In the genomic region with DNA sequence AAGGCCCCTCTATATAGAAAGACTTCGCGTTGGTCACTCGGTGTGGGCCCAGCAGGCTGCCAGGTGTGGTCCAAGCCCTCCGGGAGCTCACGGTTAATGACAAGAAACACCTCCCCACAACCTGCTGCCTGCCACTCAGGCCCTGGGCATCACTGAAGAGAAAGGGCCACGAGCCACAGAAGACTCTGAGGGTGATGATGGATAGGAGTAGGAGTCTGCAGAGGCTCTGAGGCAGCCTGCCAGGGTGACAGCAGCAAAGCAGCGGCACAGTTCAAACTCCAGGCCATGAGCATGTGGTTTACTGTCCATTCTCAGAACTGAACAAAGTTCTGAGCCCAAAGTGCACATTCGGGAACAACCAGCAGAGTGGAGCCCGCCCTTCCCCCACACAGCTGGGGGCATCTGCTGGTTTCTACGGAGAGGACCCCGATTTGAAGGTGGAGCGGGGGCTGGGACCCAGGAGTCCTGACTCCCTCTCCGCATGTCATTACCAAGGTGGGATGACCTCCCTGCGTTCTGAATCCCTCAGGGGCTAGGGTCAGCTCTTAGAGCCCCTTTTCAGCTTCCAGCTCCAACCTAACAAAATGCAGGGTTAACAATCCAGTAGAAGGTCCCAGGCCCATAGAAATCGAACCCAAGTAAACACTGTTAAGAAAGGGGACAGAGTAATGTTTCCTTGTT, we compare ENCODE assay signal across 24 cellular contexts.
A peak's percentile ranks its signal among the peaks of the same experiment; 100 is the strongest.
DNase-seq lines count a peak whose midpoint lies in the region; ATAC-seq, FAIRE-seq and TF ChIP-seq lines count a peak whose summit lies in the region.
"Had no signal": no experiment of that assay in that cellular context is flagged by ENCODE, and none has a peak within 500 bp of the region (broad histone marks: within the 10 kb centered on the region; RNA-seq: fewer than 3 reads in every experiment).

No MANE protein-coding gene starts in this region.

- H3K36me3 ChIP-seq in IMR-90 (ENCODE audit: control insufficient read depth, insufficient read depth, low read length) (no peaks in the 10 kb centered on the region), liver (ENCODE audit: control insufficient read depth in 4 of 4, insufficient read depth in 3 of 4, low read depth in 1 of 4, low read length in 3 of 4) (no peaks in the 10 kb centered on the region)
- H3K36me3 ChIP-seq: BE2C, MG63, SJCRH30 had no signal

- no peak overlapping the region for H2BK5ac ChIP-seq in IMR-90 (ENCODE audit: low read depth, low read length, poor library complexity, severe bottlenecking)

- no peaks in the 10 kb centered on the region for H3K4me1 Mint-ChIP-seq in central memory CD8-positive, alpha-beta T cell

- H3K36me3 Mint-ChIP-seq in central memory CD8-positive, alpha-beta T cell (ENCODE audit: insufficient read depth), result no peaks in the 10 kb centered on the region
- H3K36me3 Mint-ChIP-seq: CD4-positive, CD25-positive, alpha-beta regulatory T cell had no signal

- no peak overlapping the region for H3K27ac ChIP-seq in IMR-90 (ENCODE audit: insufficient read depth, low read length)
- H3K27ac ChIP-seq in liver (ENCODE audit: low read depth in 1 of 2, low read length in 2 of 2), result peak overlapping the region; percentile 81 to 85
- H3K27ac ChIP-seq: GM23248, SJCRH30 had no signal

- H2AK9ac ChIP-seq in IMR-90 (replicated peaks; ENCODE audit: low read depth, low read length, poor library complexity), result no peak overlapping the region

- H3K27me3 Mint-ChIP-seq in central memory CD8-positive, alpha-beta T cell, result peaks cover 59% of the 10 kb centered on the region

- no peak overlapping the region for H3K14ac ChIP-seq in IMR-90 (replicated peaks; ENCODE audit: low read depth, low read length)

- H2BK15ac ChIP-seq in IMR-90 (ENCODE audit: low read depth, low read length), result no peak overlapping the region; the same call in 2 of the 3 replicates

- no peak for ATAC-seq in IMR-90 (ENCODE audit: low read depth)
- no peak for ATAC-seq in central memory CD8-positive, alpha-beta T cell (replicated peaks; ENCODE audit: extremely low read depth, poor library complexity, severe bottlenecking)

- H3K4me1 ChIP-seq in IMR-90 (ENCODE audit: control insufficient read depth, insufficient read depth, low read length) (peaks cover 23% of the 10 kb centered on the region), liver (ENCODE audit: control insufficient read depth in 4 of 4, insufficient read depth in 4 of 4, low read length in 3 of 4) (peaks cover 12 to 51% (median 32%) of the 10 kb centered on the region in 4 donors)
- H3K4me1 ChIP-seq: SJCRH30 had no signal

- TF ChIP-seq RAD21 in IMR-90 (IDR thresholded peaks at IDR 0.05; ENCODE audit: low read length), result no peak
- peak; percentile 31 to 37 for TF ChIP-seq RAD21 in liver (IDR thresholded peaks at IDR 0.05)

- no peak overlapping the region for H4K8ac ChIP-seq in IMR-90 (ENCODE audit: low read depth in 2 of 2, low read length in 2 of 2)

- dilution Hi-C loops in IMR-90 (cut with HindIII; ENCODE audit: low sequenced_read_pairs, unreplicated experiment), result no loop called here

- peak; percentile 48 for FAIRE-seq in urothelium cell line (lab: Jason Lieb, UNC)
- FAIRE-seq: GM18507, RCC 7860 had no signal

- peak overlapping the region; percentile 56; the same call in 1 of the 2 replicates for H2AK5ac ChIP-seq in IMR-90 (ENCODE audit: low read depth, low read length)

- TF ChIP-seq POLR2A in IMR-90 (IDR thresholded peaks at IDR 0.05; ENCODE audit: low read depth, low read length), result no peak

- no peak overlapping the region; the same call in 1 of the 2 replicates for H3K4ac ChIP-seq in IMR-90 (ENCODE audit: low read depth, low read length)

- H3K4me2 ChIP-seq in IMR-90 (ENCODE audit: low read depth, low read length), result no peak overlapping the region

- H4K5ac ChIP-seq in IMR-90 (ENCODE audit: low read depth, low read length), result no peak overlapping the region; the same call in 1 of the 2 replicates

- DNase-seq in IMR-90 (no peak), urothelium cell line (ENCODE audit: low spot score) (no peak), UCSD-AML1 (lab: John Stamatoyannopoulos, UW; ENCODE audit: unreplicated experiment) (no peak), activated T-cell treated with anti-CD3 and anti-CD28 coated beads for 4 hours (no peak), EL (no peak)
- DNase-seq in central memory CD8-positive, alpha-beta T cell (ENCODE audit: low spot score in 2 of 2), result no peak
- DNase-seq: BE2C; CD4-positive, CD25-positive, alpha-beta regulatory T cell; COR-L47; DMS 273 treated with DMSO at 0.1 percent for 48 hours; DMS79 treated with DMSO at 0.1 percent for 48 hours; GM23248; HCEC 1CT; Kasumi-1; MG63; NCI-H1048; NCI-H1417 treated with DMSO at 0.1 percent for 48 hours; NCI-H187; NCI-H446 treated with DMSO at 0.1 percent for 48 hours; NK-92 treated with Interleukin-12 subunit alpha and Interleukin-12 subunit beta, amount 100 ng/mL, for 24 hours; SJCRH30 had no signal

- TF ChIP-seq CTCF in IMR-90 (conservative IDR thresholded peaks at IDR 0.05; ENCODE audit: low read depth, low read length) (no peak), liver (IDR thresholded peaks at IDR 0.05; ENCODE audit: low read depth, low read length, missing input control) (no peak)

- H4K91ac ChIP-seq in IMR-90 (ENCODE audit: insufficient read depth, low read depth, low read length), result peak overlapping the region; percentile 28; the same call in 1 of the 2 replicates

- CTCF ChIA-PET in IMR-90 (lab: Yijun Ruan, JAX), result interaction anchor here (1.1 kb wide), 1 partner anchor 137 kb away, joined by 5 read pairs; no protein-coding TSS in a partner anchor

- H4K20me1 ChIP-seq in IMR-90 (ENCODE audit: insufficient read depth, low read length), result no peaks in the 10 kb centered on the region

- peak overlapping the region; percentile 63 for H3K27ac Mint-ChIP-seq in central memory CD8-positive, alpha-beta T cell (ENCODE audit: low read depth)
- H3K27ac Mint-ChIP-seq: CD4-positive, CD25-positive, alpha-beta regulatory T cell had no signal

- no peak overlapping the region for H3K9ac ChIP-seq in IMR-90 (ENCODE audit: low read depth, low read length)
- H3K9ac ChIP-seq in liver (ENCODE audit: low read depth in 1 of 2, low read length in 2 of 2), result peak overlapping the region in 1 of 2 donors; percentile 33
- H3K9ac ChIP-seq: GM23248 had no signal

- H3K9me3 ChIP-seq in IMR-90 (ENCODE audit: control insufficient read depth, insufficient read depth, low read length), result no peaks in the 10 kb centered on the region
- no peaks in the 10 kb centered on the region for H3K9me3 ChIP-seq in liver (ENCODE audit: control insufficient read depth in 4 of 4, low read length in 3 of 4)
- H3K9me3 ChIP-seq: BE2C, MG63, SJCRH30 had no signal

- in situ Hi-C loops in IMR-90 (cut with MboI; ENCODE audit: low sequenced_read_pairs), result no loop called here

- H2BK120ac ChIP-seq in IMR-90 (ENCODE audit: low read depth, low read length), result no peak overlapping the region

- intact Hi-C loops in IMR-90 (cut with micrococcal nuclease), result no loop called here

- H3K27me3 ChIP-seq in IMR-90 (ENCODE audit: control insufficient read depth, insufficient read depth, low read length) (no peaks in the 10 kb centered on the region), liver (ENCODE audit: control insufficient read depth in 4 of 4, insufficient read depth in 4 of 4, low read length in 3 of 4) (no peaks in the 10 kb centered on the region)
- H3K27me3 ChIP-seq: BE2C, MG63 had no signal

- no peak overlapping the region for H3K23ac ChIP-seq in IMR-90 (ENCODE audit: low read depth, low read length)

- POLR2A ChIA-PET in IMR-90 (lab: Charles Lee; ENCODE audit: unreplicated experiment), result no interaction called here

- no peak overlapping the region; the same call in 1 of the 2 replicates for H3K18ac ChIP-seq in IMR-90 (ENCODE audit: low read depth, low read length)

- H2BK20ac ChIP-seq in IMR-90 (ENCODE audit: low read depth, low read length), result 0 out of 2 replicates have a peak overlapping the region, but pooled peaks have one; percentile 10

- H3K9me1 ChIP-seq in IMR-90 (ENCODE audit: insufficient read depth, low read length), result 0 out of 2 replicates have a peak, but pooled peaks cover 3% of the 10 kb centered on the region

- no peak overlapping the region for H2AFZ ChIP-seq in IMR-90 (replicated peaks; ENCODE audit: low read length, poor library complexity)
- H2AFZ ChIP-seq: GM23248 had no signal

- no peaks in the 10 kb centered on the region for H3K79me1 ChIP-seq in IMR-90 (ENCODE audit: low read depth in 1 of 2, low read length in 2 of 2)

- BruUV-seq in IMR-90 (replicated peaks; lab: Mats Ljungman, UMichigan), result no TSS peak

- H3K4me3 ChIP-seq in IMR-90 (ENCODE audit: insufficient read depth, low read depth, low read length) (no peak overlapping the region), liver (ENCODE audit: low read depth in 1 of 3, low read length in 3 of 3) (no peak overlapping the region)
- H3K4me3 ChIP-seq: GM23248, MG63, SJCRH30 had no signal

- no peaks in the 10 kb centered on the region for H3K9me3 Mint-ChIP-seq in central memory CD8-positive, alpha-beta T cell
- H3K9me3 Mint-ChIP-seq: CD4-positive, CD25-positive, alpha-beta regulatory T cell had no signal

- WGBS in IMR-90 (ENCODE audit: extremely low coverage in 2 of 2, insufficient read length in 1 of 2), 2 experiments, result 62% methylated on average over 6 of the region's 15 CpGs; no CpG with 5 or more reads in 1 of the 2 experiments
- 44% methylated on average over 15 of the region's 15 CpGs for WGBS in liver

- no peak overlapping the region for H3K4me3 Mint-ChIP-seq in central memory CD8-positive, alpha-beta T cell
- H3K4me3 Mint-ChIP-seq: CD4-positive, CD25-positive, alpha-beta regulatory T cell had no signal

- H3K56ac ChIP-seq in IMR-90 (ENCODE audit: extremely low read depth, insufficient read depth, low read length), result no peak overlapping the region

TF ChIP-seq in IMR-90, 13 proteins besides CTCF, POLR2A, EP300 and RAD21:
- TF ChIP-seq FOS (IDR thresholded peaks at IDR 0.05; ENCODE audit: low read depth, low read length), result no peak
- no peak for TF ChIP-seq MAFK (IDR thresholded peaks at IDR 0.05; ENCODE audit: low read depth, low read length)
- no peak for TF ChIP-seq BHLHE40 (IDR thresholded peaks at IDR 0.05; ENCODE audit: low read depth, low read length)
- TF ChIP-seq CEBPB (IDR thresholded peaks at IDR 0.05; ENCODE audit: low read depth, low read length), result no peak
TF ChIP-seq in IMR-90: peak in this region for 0.

TF ChIP-seq in liver, 16 proteins besides CTCF, POLR2A, EP300 and RAD21 (continues in another document):
- TF ChIP-seq, protein P1, sequence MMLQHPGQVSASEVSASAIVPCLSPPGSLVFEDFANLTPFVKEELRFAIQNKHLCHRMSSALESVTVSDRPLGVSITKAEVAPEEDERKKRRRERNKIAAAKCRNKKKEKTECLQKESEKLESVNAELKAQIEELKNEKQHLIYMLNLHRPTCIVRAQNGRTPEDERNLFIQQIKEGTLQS (IDR thresholded peaks at IDR 0.05), result no peak
- peak; percentile 95 to 99 for TF ChIP-seq HNF4A (conservative IDR thresholded peaks at IDR 0.05)
- no peak for TF ChIP-seq NR2F2 (IDR thresholded peaks at IDR 0.05)
- TF ChIP-seq, protein P2, sequence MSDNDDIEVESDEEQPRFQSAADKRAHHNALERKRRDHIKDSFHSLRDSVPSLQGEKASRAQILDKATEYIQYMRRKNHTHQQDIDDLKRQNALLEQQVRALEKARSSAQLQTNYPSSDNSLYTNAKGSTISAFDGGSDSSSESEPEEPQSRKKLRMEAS (IDR thresholded peaks at IDR 0.05), result peak; percentile 94
- TF ChIP-seq FOXA1 (IDR thresholded peaks at IDR 0.05), result peak; percentile 37
